ENCODE assay signal across 18 cellular contexts in the genomic region with DNA sequence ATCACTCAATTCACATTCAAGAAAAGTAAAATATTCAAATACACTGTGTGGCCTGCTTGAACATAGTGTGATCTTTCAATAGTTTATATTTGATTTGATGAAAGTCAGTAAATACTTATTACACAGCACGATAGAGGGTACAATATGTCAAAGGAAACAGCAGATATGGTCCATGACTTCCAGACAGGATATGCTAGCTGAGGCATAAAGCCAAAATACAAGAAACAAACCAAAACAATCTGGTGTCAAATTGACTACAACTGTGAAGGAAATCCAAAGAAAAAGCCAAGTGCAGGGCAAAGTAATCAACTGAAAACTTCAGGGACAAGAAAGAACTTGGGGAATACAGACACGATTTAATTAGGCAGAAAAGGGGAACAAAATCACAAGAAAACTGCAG. TPM values are rescaled to one million over a fixed set of nuclear protein-coding genes. Genes with fewer than 3 reads are reported as not detected.
DNase-seq lines count a peak whose midpoint lies in the region; ATAC-seq, FAIRE-seq and TF ChIP-seq lines count a peak whose summit lies in the region.
"Had no signal": no experiment of that assay in that cellular context is flagged by ENCODE, and none has a peak within 500 bp of the region (broad histone marks: within the 10 kb centered on the region; RNA-seq: fewer than 3 reads in every experiment).

No MANE protein-coding gene starts in this region.

- dilution Hi-C loops in endothelial cell of umbilical vein (cut with MboI; ENCODE audit: extremely low pct_ligation_motif_present, low sequenced_read_pairs): no loop called here

- H3K36me3 ChIP-seq in endothelial cell of umbilical vein (ENCODE audit: control insufficient read depth in 2 of 2, extremely low read depth in 1 of 2, insufficient read depth in 2 of 2, low read length in 2 of 2): peaks cover 14 to 15% of the 10 kb centered on the region in 2 experiments

- no peaks in the 10 kb centered on the region for H3K9me1 ChIP-seq in endothelial cell of umbilical vein (replicated peaks; ENCODE audit: control insufficient read depth, extremely low read depth, insufficient read depth, low read length)

- H2AFZ ChIP-seq in endothelial cell of umbilical vein (ENCODE audit: low read depth, low read length): no peak overlapping the region

- intact Hi-C loops in endothelial cell of umbilical vein (cut with micrococcal nuclease): no loop called here

- TF ChIP-seq POLR2A in endothelial cell of umbilical vein (IDR thresholded peaks at IDR 0.05; ENCODE audit: low read depth, low read length): no peak

- H3K4me1 Mint-ChIP-seq in activated naive CD4-positive, alpha-beta T cell treated with anti-CD3 and anti-CD28 coated beads, Interleukin-2, amount 50 U/mL, for 24 hours: peaks cover 18% of the 10 kb centered on the region
- H3K4me1 Mint-ChIP-seq in T-cell: peaks cover 13 to 24% (median 15%) of the 10 kb centered on the region in 3 donors
- peaks cover 8 to 11% of the 10 kb centered on the region in 2 donors for H3K4me1 Mint-ChIP-seq in stimulated activated naive B cell treated with anti-CD40 and anti-IgM and Interleukin-4, amounts not matched to agents 10 μg/mL and 1 μg/mL and 100 μg/mL, for 72 hours

- peaks cover 19% of the 10 kb centered on the region for H3K36me3 Mint-ChIP-seq in activated naive CD4-positive, alpha-beta T cell treated with anti-CD3 and anti-CD28 coated beads, Interleukin-2, amount 50 U/mL, for 24 hours
- peaks cover 13 to 18% of the 10 kb centered on the region in 2 donors for H3K36me3 Mint-ChIP-seq in activated naive CD4-positive, alpha-beta T cell treated with anti-CD3 and anti-CD28 coated beads, Interleukin-2, amount 50 U/mL, for 72 hours
- peaks cover 46% of the 10 kb centered on the region for H3K36me3 Mint-ChIP-seq in T-cell
- H3K36me3 Mint-ChIP-seq in stimulated activated naive B cell treated with anti-CD40 and anti-IgM and Interleukin-4, amounts not matched to agents 10 μg/mL and 1 μg/mL and 100 μg/mL, for 72 hours: peaks cover 35 to 52% of the 10 kb centered on the region in 2 donors

- BruUV-seq in endothelial cell of umbilical vein (replicated peaks; lab: Mats Ljungman, UMichigan): no TSS peak

- POLR2A ChIA-PET in T-cell (lab: Charles Lee) (no interaction called here), endothelial cell of umbilical vein (lab: Charles Lee) (no interaction called here)

- H3K79me2 ChIP-seq in endothelial cell of umbilical vein (ENCODE audit: control insufficient read depth, insufficient read depth, low read length): no peaks in the 10 kb centered on the region

- H3K4me3 ChIP-seq in endothelial cell of umbilical vein (replicated peaks in 1 of 3; ENCODE audit: insufficient read depth in 1 of 3, low read depth in 1 of 3, low read length in 3 of 3): no peak overlapping the region

- H3K4me1 ChIP-seq in endothelial cell of umbilical vein (ENCODE audit: control insufficient read depth, extremely low read depth, insufficient read depth, low read length): peaks cover 17% of the 10 kb centered on the region

- no peak overlapping the region for H3K9ac ChIP-seq in endothelial cell of umbilical vein (replicated peaks; ENCODE audit: extremely low read depth, insufficient read depth, low read length)

- peaks cover 3% of the 10 kb centered on the region for H4K20me1 ChIP-seq in endothelial cell of umbilical vein (replicated peaks; ENCODE audit: control insufficient read depth, extremely low read depth, insufficient read depth, low read length)

- H3K27me3 ChIP-seq in endothelial cell of umbilical vein (ENCODE audit: control insufficient read depth in 2 of 2, insufficient read depth in 2 of 2, low read length in 2 of 2): no peaks in the 10 kb centered on the region

- H3K4me2 ChIP-seq in endothelial cell of umbilical vein (ENCODE audit: insufficient read depth, low read length): peak overlapping the region; percentile 42

- DNase-seq in activated naive CD4-positive, alpha-beta T cell treated with anti-CD3 and anti-CD28 coated beads, Interleukin-2, amount 50 U/mL, for 72 hours (ENCODE audit: low spot score in 2 of 2): no peak
- DNase-seq in T-cell (no peak), endothelial cell of umbilical vein (ENCODE audit: low read depth, low spot score) (peak; percentile 55), GM10266 (ENCODE audit: extremely low spot score) (no peak), SKM-1 treated with dmso at 0.1 percent for 144 hours (lab: John Stamatoyannopoulos, UW; ENCODE audit: unreplicated experiment) (no peak)
- DNase-seq in stimulated activated naive B cell treated with anti-CD40 and anti-IgM and Interleukin-4, amounts not matched to agents 10 μg/mL and 1 μg/mL and 100 μg/mL, for 72 hours: no peak
- DNase-seq: AML-193, DMS53, HCEC 1CT, IMR-90, NCI-H1417, NCI-H1930, NCI-H2171, NCI-H446 treated with DMSO at 0.1 percent for 48 hours, NCI-H748 treated with DMSO at 0.1 percent for 48 hours, PC-3 had no signal

- no peaks in the 10 kb centered on the region for H3K9me3 ChIP-seq in endothelial cell of umbilical vein (replicated peaks; ENCODE audit: control insufficient read depth, insufficient read depth, low read length)

- no peak for ATAC-seq in activated naive CD4-positive, alpha-beta T cell treated with anti-CD3 and anti-CD28 coated beads, Interleukin-2, amount 50 U/mL, for 72 hours
- ATAC-seq in T-cell (replicated peaks in 1 of 4): no peak
- ATAC-seq in stimulated activated naive B cell treated with anti-CD40 and anti-IgM and Interleukin-4, amounts not matched to agents 10 μg/mL and 1 μg/mL and 100 μg/mL, for 72 hours (replicated peaks): no peak
- ATAC-seq: PC-3 had no signal

- H3K27ac ChIP-seq in endothelial cell of umbilical vein (ENCODE audit: insufficient read depth, low read depth, low read length): no peak overlapping the region

- CTCF ChIA-PET in T-cell (lab: Charles Lee): interaction anchor here in 1 of 2 donors (0.6 kb wide), 1 partner anchor 247 kb away, joined by 3 read pairs; no protein-coding TSS in a partner anchor
- CTCF ChIA-PET in endothelial cell of umbilical vein (lab: Charles Lee): interaction anchor here (0.6 kb wide), 1 partner anchor 47 kb away, joined by 4 read pairs; no protein-coding TSS in a partner anchor

- peak; percentile 53 for FAIRE-seq in endothelial cell of umbilical vein (lab: Jason Lieb, UNC)
- FAIRE-seq: GM19239 had no signal

- no peak for TF ChIP-seq CTCF in endothelial cell of umbilical vein (IDR thresholded peaks at IDR 0.05; ENCODE audit: extremely low read depth in 1 of 2, insufficient read depth in 1 of 2, low read depth in 1 of 2, low read length in 2 of 2)
- no peak for TF ChIP-seq CTCF in GM10266 (IDR thresholded peaks at IDR 0.05; ENCODE audit: control insufficient read depth, insufficient read depth, low read depth, missing control alignments)

- no peaks in the 10 kb centered on the region for H3K9me3 Mint-ChIP-seq in activated naive CD4-positive, alpha-beta T cell treated with anti-CD3 and anti-CD28 coated beads, Interleukin-2, amount 50 U/mL, for 24 hours
- no peaks in the 10 kb centered on the region for H3K9me3 Mint-ChIP-seq in activated naive CD4-positive, alpha-beta T cell treated with anti-CD3 and anti-CD28 coated beads, Interleukin-2, amount 50 U/mL, for 72 hours
- peaks cover 0 to 3% (median 0%) of the 10 kb centered on the region in 3 donors for H3K9me3 Mint-ChIP-seq in T-cell
- H3K9me3 Mint-ChIP-seq in stimulated activated naive B cell treated with anti-CD40 and anti-IgM and Interleukin-4, amounts not matched to agents 10 μg/mL and 1 μg/mL and 100 μg/mL, for 72 hours: no peaks in the 10 kb centered on the region

- H3K27me3 Mint-ChIP-seq in activated naive CD4-positive, alpha-beta T cell treated with anti-CD3 and anti-CD28 coated beads, Interleukin-2, amount 50 U/mL, for 24 hours: no peaks in the 10 kb centered on the region
- no peaks in the 10 kb centered on the region for H3K27me3 Mint-ChIP-seq in T-cell
- no peaks in the 10 kb centered on the region for H3K27me3 Mint-ChIP-seq in stimulated activated naive B cell treated with anti-CD40 and anti-IgM and Interleukin-4, amounts not matched to agents 10 μg/mL and 1 μg/mL and 100 μg/mL, for 72 hours

- H3K4me3 Mint-ChIP-seq in activated naive CD4-positive, alpha-beta T cell treated with anti-CD3 and anti-CD28 coated beads, Interleukin-2, amount 50 U/mL, for 24 hours: no peak overlapping the region
- no peak overlapping the region for H3K4me3 Mint-ChIP-seq in T-cell
- no peak overlapping the region for H3K4me3 Mint-ChIP-seq in stimulated activated naive B cell treated with anti-CD40 and anti-IgM and Interleukin-4, amounts not matched to agents 10 μg/mL and 1 μg/mL and 100 μg/mL, for 72 hours

- peak overlapping the region; percentile 20 for H3K27ac Mint-ChIP-seq in activated naive CD4-positive, alpha-beta T cell treated with anti-CD3 and anti-CD28 coated beads, Interleukin-2, amount 50 U/mL, for 24 hours
- H3K27ac Mint-ChIP-seq in activated naive CD4-positive, alpha-beta T cell treated with anti-CD3 and anti-CD28 coated beads, Interleukin-2, amount 50 U/mL, for 72 hours: peak overlapping the region in 1 of 2 donors; percentile 45
- peak overlapping the region; percentile 9 to 57 for H3K27ac Mint-ChIP-seq in T-cell
- peak overlapping the region; percentile 15 for H3K27ac Mint-ChIP-seq in stimulated activated naive B cell treated with anti-CD40 and anti-IgM and Interleukin-4, amounts not matched to agents 10 μg/mL and 1 μg/mL and 100 μg/mL, for 72 hours

RNA-seq across cellular contexts. Expression of a gene that starts 19.3 kb away (rescaled TPM):
- total RNA-seq in activated naive CD4-positive, alpha-beta T cell treated with anti-CD3 and anti-CD28 coated beads, Interleukin-2, amount 50 U/mL, for 72 hours: 10 to 100 TPM; 23.3 to 25.0 TPM
- total RNA-seq in T-cell (10 to 100 TPM; 14.8 to 22.1 (median 18.8) TPM), endothelial cell of umbilical vein (33.2 and 40.1 TPM in 2 replicates)
- polyA plus RNA-seq in endothelial cell of umbilical vein: 20.9 and 24.1 TPM in 2 replicates
- 17.7 and 18.4 TPM in 2 replicates for polyA plus RNA-seq in endothelial cell of umbilical vein (2011; cell fraction: cytosol; rRNA removed)
- polyA plus RNA-seq in endothelial cell of umbilical vein (2011; cell fraction: nucleus; rRNA removed): 10.3 and 12.4 TPM in 2 replicates
- polyA plus RNA-seq in endothelial cell of umbilical vein (2012): 36.0 and 47.4 TPM in 2 replicates
- polyA minus RNA-seq in endothelial cell of umbilical vein: 15.0 and 15.2 TPM in 2 replicates
- 6.8 TPM for polyA minus RNA-seq in endothelial cell of umbilical vein (2011; cell fraction: cytosol; rRNA and poly(A)+ RNA removed)
- 6.9 and 10.8 TPM in 2 replicates for polyA minus RNA-seq in endothelial cell of umbilical vein (2011; cell fraction: nucleus; rRNA and poly(A)+ RNA removed)

RNA-seq across cellular contexts. Expression of a gene that starts 32.9 kb away (rescaled TPM):
- total RNA-seq in activated naive CD4-positive, alpha-beta T cell treated with anti-CD3 and anti-CD28 coated beads, Interleukin-2, amount 50 U/mL, for 72 hours: 10 to 100 TPM; 23.6 to 42.9 TPM
- total RNA-seq in T-cell (10 to 100 TPM in 4 of 5 donors, 1 to 10 TPM in 1; 7.0 to 19.4 (median 17.2) TPM), endothelial cell of umbilical vein (13.1 and 23.1 TPM in 2 replicates)
- polyA plus RNA-seq in endothelial cell of umbilical vein: 8.4 and 9.5 TPM in 2 replicates
- polyA plus RNA-seq in endothelial cell of umbilical vein (2011; cell fraction: cytosol; rRNA removed): 9.8 and 11.7 TPM in 2 replicates
- 4.8 and 5.9 TPM in 2 replicates for polyA plus RNA-seq in endothelial cell of umbilical vein (2011; cell fraction: nucleus; rRNA removed)
- polyA plus RNA-seq in endothelial cell of umbilical vein (2012): 9.2 and 18.4 TPM in 2 replicates
- polyA minus RNA-seq in endothelial cell of umbilical vein: 8.7 and 11.3 TPM in 2 replicates
- 19.2 TPM for polyA minus RNA-seq in endothelial cell of umbilical vein (2011; cell fraction: cytosol; rRNA and poly(A)+ RNA removed)
- 1.5 and 3.2 TPM in 2 replicates for polyA minus RNA-seq in endothelial cell of umbilical vein (2011; cell fraction: nucleus; rRNA and poly(A)+ RNA removed)

RNA-seq across cellular contexts. Expression of a gene that starts 41.1 kb away (rescaled TPM):
- not detected for total RNA-seq in activated naive CD4-positive, alpha-beta T cell treated with anti-CD3 and anti-CD28 coated beads, Interleukin-2, amount 50 U/mL, for 72 hours
- total RNA-seq in T-cell (not detected), endothelial cell of umbilical vein (not detected in 2 replicates)
- polyA plus RNA-seq in endothelial cell of umbilical vein: not detected in 2 replicates
- polyA plus RNA-seq in endothelial cell of umbilical vein (2011; cell fraction: cytosol; rRNA removed): not detected in 2 replicates
- not detected in 2 replicates for polyA plus RNA-seq in endothelial cell of umbilical vein (2011; cell fraction: nucleus; rRNA removed)
- polyA plus RNA-seq in endothelial cell of umbilical vein (2012): not detected in 2 replicates
- not detected in 2 replicates for polyA minus RNA-seq in endothelial cell of umbilical vein
- polyA minus RNA-seq in endothelial cell of umbilical vein (2011; cell fraction: cytosol; rRNA and poly(A)+ RNA removed): not detected
- not detected in 2 replicates for polyA minus RNA-seq in endothelial cell of umbilical vein (2011; cell fraction: nucleus; rRNA and poly(A)+ RNA removed)
- total RNA-seq: IMR-90, PC-3 had no signal
- polyA plus RNA-seq: IMR-90 had no signal
